In the genomic region with DNA sequence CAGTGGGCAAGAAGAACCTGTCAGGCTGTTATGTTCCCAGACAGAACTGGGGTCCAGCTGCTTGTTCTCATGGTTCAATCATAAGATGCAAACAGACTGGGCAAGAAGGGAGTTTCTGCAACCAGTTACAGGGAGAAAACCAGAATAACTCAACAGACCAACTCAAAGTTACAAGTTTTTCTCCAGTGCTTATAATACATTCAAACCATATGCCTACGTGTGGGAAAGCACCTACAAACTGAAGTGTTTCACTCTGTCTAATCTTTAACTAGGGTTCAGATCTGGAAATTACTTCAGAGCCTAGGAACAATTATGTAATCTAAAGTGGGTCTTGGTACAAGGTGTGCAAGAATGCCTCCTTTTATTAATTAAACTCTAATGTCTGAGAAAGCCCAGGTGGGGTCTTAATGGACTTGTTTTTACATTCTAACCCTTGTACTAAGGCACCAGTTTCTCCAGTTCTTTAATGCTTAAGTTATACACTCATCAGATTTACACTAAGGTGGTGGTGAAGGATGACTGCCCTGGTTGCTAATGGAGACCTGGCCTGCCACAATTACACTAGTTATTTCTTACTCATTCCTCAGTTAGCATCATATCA, we compare ENCODE assay signal across 14 cellular contexts.
A peak's percentile ranks its signal among the peaks of the same experiment; 100 is the strongest.
DNase-seq lines count a peak whose midpoint lies in the region; ATAC-seq, FAIRE-seq and TF ChIP-seq lines count a peak whose summit lies in the region.
"Had no signal": no experiment of that assay in that cellular context is flagged by ENCODE, and none has a peak within 500 bp of the region (broad histone marks: within the 10 kb centered on the region; RNA-seq: fewer than 3 reads in every experiment).

No MANE protein-coding gene starts in this region.

- H3K9me3 ChIP-seq in liver (ENCODE audit: control insufficient read depth in 4 of 4, low read length in 3 of 4) (no peaks in the 10 kb centered on the region), HepG2 (ENCODE audit: low read length) (peaks cover 47% of the 10 kb centered on the region)

- peak overlapping the region in 1 of 3 donors; percentile 12 for H3K4me3 ChIP-seq in liver (ENCODE audit: low read depth in 1 of 3, low read length in 3 of 3)
- no peak overlapping the region for H3K4me3 ChIP-seq in HepG2 (replicated peaks in 1 of 3; ENCODE audit: insufficient read depth in 1 of 3, low read depth in 2 of 3, low read length in 3 of 3)

- no peaks in the 10 kb centered on the region for H3K4me1 Mint-ChIP-seq in activated naive CD8-positive, alpha-beta T cell treated with anti-CD3 and anti-CD28 coated beads for 36 hours
- H3K4me1 Mint-ChIP-seq in HFFc6 (ENCODE audit: low read depth): no peaks in the 10 kb centered on the region
- H3K4me1 Mint-ChIP-seq: activated T-helper 17 cell treated with anti-CD3 and anti-CD28 coated beads, Interleukin-2, amount 50 U/mL, for 72 hours had no signal

- no peaks in the 10 kb centered on the region for H3K36me3 Mint-ChIP-seq in activated naive CD8-positive, alpha-beta T cell treated with anti-CD3 and anti-CD28 coated beads for 36 hours
- H3K36me3 Mint-ChIP-seq in HFFc6 (ENCODE audit: low read depth): no peaks in the 10 kb centered on the region

- CTCF ChIA-PET in HepG2 (lab: Yijun Ruan, JAX; ENCODE audit: low intra/inter-chr PET ratio, low total read pairs): no interaction called here

- peaks cover 1% of the 10 kb centered on the region for H3K9me3 Mint-ChIP-seq in activated naive CD8-positive, alpha-beta T cell treated with anti-CD3 and anti-CD28 coated beads for 36 hours
- H3K9me3 Mint-ChIP-seq in HFFc6: peaks cover 29% of the 10 kb centered on the region

- no peaks in the 10 kb centered on the region for H4K20me1 ChIP-seq in HepG2 (ENCODE audit: insufficient read depth, low read length)

- no peak overlapping the region for H2AFZ ChIP-seq in HepG2 (ENCODE audit: low read length)

- TF ChIP-seq CTCF in liver (IDR thresholded peaks at IDR 0.05; ENCODE audit: low read depth, low read length, missing input control): no peak
- no peak for TF ChIP-seq CTCF in HepG2 (CRISPR knock-in tag; IDR thresholded peaks at IDR 0.05)
- no peak for TF ChIP-seq CTCF in HFFc6 (IDR thresholded peaks at IDR 0.05)

- TF ChIP-seq EP300 in HepG2 (IDR thresholded peaks at IDR 0.05; ENCODE audit: low read depth in 2 of 2, low read length in 2 of 2) (no peak), HepG2 (CRISPR knock-in tag; IDR thresholded peaks at IDR 0.05; ENCODE audit: borderline replicate concordance) (no peak)

- in situ Hi-C loops in HepG2 (cut with HindIII; ENCODE audit: extremely low pct_ligation_motif_present, low pct_unique_long_range_greater_than_20kb): no loop called here

- no peak overlapping the region for H3K4me2 ChIP-seq in HepG2 (ENCODE audit: low read depth, low read length)

- H3K27ac ChIP-seq in liver (ENCODE audit: low read depth in 1 of 2, low read length in 2 of 2) (peak overlapping the region; percentile 81 to 92), HepG2 (ENCODE audit: extremely low read length, insufficient read depth, low read length) (no peak overlapping the region)
- H3K27ac ChIP-seq: WERI-Rb-1 had no signal

- ATAC-seq in HepG2 (no peak), HG02759 (IDR thresholded peaks at IDR 0.05; ENCODE audit: unreplicated experiment) (peak; percentile 70), HG03521 (IDR thresholded peaks at IDR 0.05; ENCODE audit: unreplicated experiment) (peak; percentile 47)
- ATAC-seq: activated T-helper 17 cell treated with anti-CD3 and anti-CD28 coated beads, Interleukin-2, amount 50 U/mL, for 72 hours; Panc1 had no signal

- no peak for DNase-seq in HepG2 (ENCODE audit: low spot score)
- no peak for DNase-seq in activated effector memory CD4-positive, alpha-beta T cell treated with anti-CD3 and anti-CD28 coated beads, Interleukin-2, amount 50 U/mL, for 16 hours
- DNase-seq in activated naive CD8-positive, alpha-beta T cell treated with anti-CD3 and anti-CD28 coated beads for 36 hours: no peak
- DNase-seq in hippocampal formation (lab: John Stamatoyannopoulos, UW): no peak
- no peak for DNase-seq in HFFc6
- DNase-seq: cerebellar nuclear complex, NCI-H2081 treated with DMSO at 0.1 percent for 48 hours, WERI-Rb-1 had no signal

- intact Hi-C loops in HepG2 (cut with micrococcal nuclease; ENCODE audit: unreplicated experiment): no loop called here

- TF ChIP-seq POLR2A in HepG2 (IDR thresholded peaks at IDR 0.05; ENCODE audit: insufficient read depth in 1 of 2, low read depth in 2 of 2, low read length in 2 of 2): no peak

- H3K4me1 ChIP-seq in liver (ENCODE audit: control insufficient read depth in 4 of 4, insufficient read depth in 4 of 4, low read length in 3 of 4) (peaks cover 0 to 6% (median 2%) of the 10 kb centered on the region in 4 donors), HepG2 (ENCODE audit: insufficient read depth, low read length) (no peaks in the 10 kb centered on the region)

- H3K27ac Mint-ChIP-seq in activated naive CD8-positive, alpha-beta T cell treated with anti-CD3 and anti-CD28 coated beads for 36 hours: no peak overlapping the region
- no peak overlapping the region for H3K27ac Mint-ChIP-seq in HFFc6
- H3K27ac Mint-ChIP-seq: activated T-helper 17 cell treated with anti-CD3 and anti-CD28 coated beads, Interleukin-2, amount 50 U/mL, for 72 hours had no signal

- POLR2A ChIA-PET in HepG2 (lab: Yijun Ruan, JAX): no interaction called here

- BruUV-seq in HepG2 (replicated peaks; lab: Mats Ljungman, UMichigan): no TSS peak

- no peak for TF ChIP-seq RAD21 in liver (IDR thresholded peaks at IDR 0.05)
- TF ChIP-seq RAD21 in HepG2 (CRISPR knock-in tag; IDR thresholded peaks at IDR 0.05): no peak

- H3K9ac ChIP-seq in liver (ENCODE audit: low read depth in 1 of 2, low read length in 2 of 2) (no peak overlapping the region), HepG2 (ENCODE audit: insufficient read depth, low read depth, low read length) (no peak overlapping the region)

- no peaks in the 10 kb centered on the region for H3K79me2 ChIP-seq in HepG2 (ENCODE audit: insufficient read depth, low read length)

- H3K36me3 ChIP-seq in liver (ENCODE audit: control insufficient read depth in 4 of 4, insufficient read depth in 3 of 4, low read depth in 1 of 4, low read length in 3 of 4) (no peaks in the 10 kb centered on the region), HepG2 (replicated peaks in 1 of 2; ENCODE audit: control insufficient read depth in 1 of 2, insufficient read depth in 2 of 2, low read length in 2 of 2) (no peaks in the 10 kb centered on the region)
- H3K36me3 ChIP-seq: WERI-Rb-1 had no signal

- no peak for FAIRE-seq in HepG2 (lab: Jason Lieb, UNC)
- FAIRE-seq: A204.1 had no signal

- 34% methylated on average over 1 of the region's 1 CpG for WGBS in liver
- WGBS in HepG2 (ENCODE audit: low lambda C conversion rate): 0% methylated on average over 1 of the region's 1 CpG

- no peaks in the 10 kb centered on the region for H3K27me3 Mint-ChIP-seq in activated naive CD8-positive, alpha-beta T cell treated with anti-CD3 and anti-CD28 coated beads for 36 hours
- no peaks in the 10 kb centered on the region; the same call in 1 of the 2 replicates for H3K27me3 Mint-ChIP-seq in HFFc6 (ENCODE audit: insufficient read depth)
- H3K27me3 Mint-ChIP-seq: activated T-helper 17 cell treated with anti-CD3 and anti-CD28 coated beads, Interleukin-2, amount 50 U/mL, for 72 hours had no signal

- H3K27me3 ChIP-seq in liver (ENCODE audit: control insufficient read depth in 4 of 4, insufficient read depth in 4 of 4, low read length in 3 of 4): no peaks in the 10 kb centered on the region
- H3K27me3 ChIP-seq in HepG2 (ENCODE audit: control insufficient read depth in 1 of 2, insufficient read depth in 2 of 2, low read length in 2 of 2): no peaks in the 10 kb centered on the region

- no peak overlapping the region for H3K4me3 Mint-ChIP-seq in activated naive CD8-positive, alpha-beta T cell treated with anti-CD3 and anti-CD28 coated beads for 36 hours
- H3K4me3 Mint-ChIP-seq in HFFc6: no peak overlapping the region
- H3K4me3 Mint-ChIP-seq: activated T-helper 17 cell treated with anti-CD3 and anti-CD28 coated beads, Interleukin-2, amount 50 U/mL, for 72 hours had no signal

TF ChIP-seq in HepG2, 621 proteins besides CTCF, POLR2A, EP300 and RAD21 (continues in another document):
- no peak for TF ChIP-seq ZNF546 (CRISPR knock-in tag; conservative IDR thresholded peaks at IDR 0.05)
- TF ChIP-seq ZNF264 (CRISPR knock-in tag; IDR thresholded peaks at IDR 0.05): no peak
- TF ChIP-seq, protein P1, sequence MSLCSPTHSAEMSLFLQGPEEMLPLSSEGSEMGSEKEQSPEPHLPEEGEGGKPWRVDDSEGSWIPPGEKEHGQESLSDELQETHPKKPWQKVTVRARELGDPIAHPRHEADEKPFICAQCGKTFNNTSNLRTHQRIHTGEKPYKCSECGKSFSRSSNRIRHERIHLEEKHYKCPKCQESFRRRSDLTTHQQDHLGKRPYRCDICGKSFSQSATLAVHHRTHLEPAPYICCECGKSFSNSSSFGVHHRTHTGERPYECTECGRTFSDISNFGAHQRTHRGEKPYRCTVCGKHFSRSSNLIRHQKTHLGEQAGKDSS (CRISPR knock-in tag; IDR thresholded peaks at IDR 0.05; ENCODE audit: borderline replicate concordance, low read depth): no peak
- no peak for TF ChIP-seq REXO4 (CRISPR knock-in tag; IDR thresholded peaks at IDR 0.05; ENCODE audit: borderline replicate concordance)
- no peak for TF ChIP-seq NFYB (CRISPR knock-in tag; IDR thresholded peaks at IDR 0.05)
- no peak for TF ChIP-seq ZNF333 (CRISPR knock-in tag; IDR thresholded peaks at IDR 0.05; ENCODE audit: borderline replicate concordance)
- no peak for TF ChIP-seq ZNF256 (CRISPR knock-in tag; conservative IDR thresholded peaks at IDR 0.05)
- TF ChIP-seq, protein P2, sequence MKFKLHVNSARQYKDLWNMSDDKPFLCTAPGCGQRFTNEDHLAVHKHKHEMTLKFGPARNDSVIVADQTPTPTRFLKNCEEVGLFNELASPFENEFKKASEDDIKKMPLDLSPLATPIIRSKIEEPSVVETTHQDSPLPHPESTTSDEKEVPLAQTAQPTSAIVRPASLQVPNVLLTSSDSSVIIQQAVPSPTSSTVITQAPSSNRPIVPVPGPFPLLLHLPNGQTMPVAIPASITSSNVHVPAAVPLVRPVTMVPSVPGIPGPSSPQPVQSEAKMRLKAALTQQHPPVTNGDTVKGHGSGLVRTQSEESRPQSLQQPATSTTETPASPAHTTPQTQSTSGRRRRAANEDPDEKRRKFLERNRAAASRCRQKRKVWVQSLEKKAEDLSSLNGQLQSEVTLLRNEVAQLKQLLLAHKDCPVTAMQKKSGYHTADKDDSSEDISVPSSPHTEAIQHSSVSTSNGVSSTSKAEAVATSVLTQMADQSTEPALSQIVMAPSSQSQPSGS (CRISPR knock-in tag; IDR thresholded peaks at IDR 0.05): no peak
- no peak for TF ChIP-seq ZNF605 (CRISPR knock-in tag; IDR thresholded peaks at IDR 0.05)
- no peak for TF ChIP-seq HMG20B (CRISPR knock-in tag; conservative IDR thresholded peaks at IDR 0.05)
- TF ChIP-seq, protein P3, sequence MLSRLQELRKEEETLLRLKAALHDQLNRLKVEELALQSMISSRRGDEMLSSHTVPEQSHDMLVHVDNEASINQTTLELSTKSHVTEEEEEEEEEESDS (CRISPR knock-in tag; IDR thresholded peaks at IDR 0.05; ENCODE audit: borderline replicate concordance): no peak
- TF ChIP-seq ZNF75D (CRISPR knock-in tag; IDR thresholded peaks at IDR 0.05; ENCODE audit: borderline replicate concordance): no peak
- no peak for TF ChIP-seq ZNF747 (CRISPR knock-in tag; IDR thresholded peaks at IDR 0.05; ENCODE audit: borderline replicate concordance)
